17 cellular contexts compared by ENCODE assay signal in the genomic region with DNA sequence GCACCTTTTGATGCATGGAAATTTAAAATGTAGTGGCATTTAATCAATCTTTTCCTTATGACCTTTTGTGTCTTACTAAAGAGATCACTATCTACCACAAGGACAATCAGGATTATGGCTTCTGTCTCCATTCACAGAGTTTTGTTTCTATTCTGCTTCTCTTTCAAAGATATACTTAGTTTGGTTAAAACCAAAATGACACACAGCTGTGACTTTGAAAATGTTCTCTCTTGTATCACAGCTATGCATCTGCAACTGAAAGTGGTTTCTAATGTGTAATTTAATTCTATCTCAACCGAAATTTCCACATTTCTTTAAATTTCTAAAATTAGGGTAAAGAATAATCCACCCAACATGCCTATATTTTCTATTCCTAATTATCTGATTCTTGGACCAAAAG. TPM values are rescaled to one million over a fixed set of nuclear protein-coding genes. Genes with fewer than 3 reads are reported as not detected.
DNase-seq lines count a peak whose midpoint lies in the region; ATAC-seq and TF ChIP-seq lines count a peak whose summit lies in the region.
"Had no signal": no experiment of that assay in that cellular context is flagged by ENCODE, and none has a peak within 500 bp of the region (broad histone marks: within the 10 kb centered on the region; RNA-seq: fewer than 3 reads in every experiment).

No MANE protein-coding gene starts in this region.

- H3K27ac Mint-ChIP-seq in MCF 10A (ENCODE audit: low read depth, unreplicated experiment) (peak overlapping the region; percentile 36), GM23338 (peak overlapping the region; percentile 22; the same call in 1 of the 2 replicates)
- H3K27ac Mint-ChIP-seq in activated CD8-positive, alpha-beta memory T cell treated with anti-CD3 and anti-CD28 coated beads, Interleukin-2, amount 10 ng/mL, durations not matched to agents 7 days and 5 days: no peak overlapping the region
- peak overlapping the region in 1 of 2 donors; percentile 61 for H3K27ac Mint-ChIP-seq in effector memory CD8-positive, alpha-beta T cell
- H3K27ac Mint-ChIP-seq: activated CD8-positive, alpha-beta T cell treated with anti-CD3 and anti-CD28 coated beads for 36 hours; immature natural killer cell; natural killer cell had no signal

- intact Hi-C loops in MCF 10A (cut with micrococcal nuclease): no loop called here
- intact Hi-C loops in breast epithelium (cut with DNase I; ENCODE audit: low total_unique reads): loop anchor here (10.0 kb wide), 1 partner anchor 1564 kb away; no protein-coding TSS in a partner anchor

- TF ChIP-seq POLR2A in breast epithelium (IDR thresholded peaks at IDR 0.05): no peak

- no peaks in the 10 kb centered on the region for H3K27me3 ChIP-seq in breast epithelium
- H3K27me3 ChIP-seq in GM23338 (ENCODE audit: insufficient read depth): no peaks in the 10 kb centered on the region

- POLR2A ChIA-PET in MCF 10A (lab: Yijun Ruan, JAX): no interaction called here

- H3K36me3 Mint-ChIP-seq in MCF 10A (ENCODE audit: insufficient read depth, unreplicated experiment) (peaks cover 40% of the 10 kb centered on the region), GM23338 (ENCODE audit: low read depth) (peaks cover 73% of the 10 kb centered on the region)
- H3K36me3 Mint-ChIP-seq in activated CD8-positive, alpha-beta memory T cell treated with anti-CD3 and anti-CD28 coated beads, Interleukin-2, amount 10 ng/mL, durations not matched to agents 7 days and 5 days: peaks cover 57% of the 10 kb centered on the region
- peaks cover 38% of the 10 kb centered on the region for H3K36me3 Mint-ChIP-seq in effector memory CD8-positive, alpha-beta T cell (ENCODE audit: insufficient read depth)

- H3K4me1 ChIP-seq in breast epithelium (no peaks in the 10 kb centered on the region), GM23338 (ENCODE audit: insufficient read depth) (peaks cover 2% of the 10 kb centered on the region; the same call in 1 of the 2 replicates)

- no peak for DNase-seq in MCF 10A (ENCODE audit: unreplicated experiment)
- no peak for DNase-seq in breast epithelium (ENCODE audit: low spot score in 2 of 2)
- DNase-seq in GM23338 (ENCODE audit: low spot score): no peak
- DNase-seq in activated CD8-positive, alpha-beta memory T cell treated with anti-CD3 and anti-CD28 coated beads, Interleukin-2, amount 10 ng/mL, durations not matched to agents 7 days and 5 days: no peak
- no peak for DNase-seq in stimulated activated CD4-positive, alpha-beta T cell treated with anti-CD3 and anti-CD28 coated beads, Interleukin-4, amount 100 ng/mL, for 1 hour
- no peak for DNase-seq in effector memory CD8-positive, alpha-beta T cell
- no peak for DNase-seq in NAMALWA (ENCODE audit: low spot score)
- DNase-seq: activated CD8-positive, alpha-beta T cell treated with anti-CD3 and anti-CD28 coated beads for 36 hours; aorta; immature natural killer cell; natural killer cell; NCI-H2081 treated with DMSO at 0.1 percent for 48 hours; NCI-H526 treated with DMSO at 0.1 percent for 48 hours; stimulated activated CD4-positive, alpha-beta T cell treated with anti-CD3 and anti-CD28 coated beads, Interleukin-15, amount 100 ng/mL, for 24 hours had no signal

- H3F3A ChIP-seq in GM23338 (replicated peaks; ENCODE audit: low read depth): no peaks in the 10 kb centered on the region

- H3K27ac ChIP-seq in breast epithelium (no peak overlapping the region), GM23338 (ENCODE audit: low read depth) (no peak overlapping the region)
- H3K27ac ChIP-seq: 22Rv1, C4-2B had no signal

- H3K4me1 Mint-ChIP-seq in MCF 10A (ENCODE audit: insufficient read depth, unreplicated experiment): no peaks in the 10 kb centered on the region
- H3K4me1 Mint-ChIP-seq in GM23338: peaks cover 5% of the 10 kb centered on the region; the same call in 2 of the 3 replicates
- no peaks in the 10 kb centered on the region for H3K4me1 Mint-ChIP-seq in activated CD8-positive, alpha-beta memory T cell treated with anti-CD3 and anti-CD28 coated beads, Interleukin-2, amount 10 ng/mL, durations not matched to agents 7 days and 5 days
- no peaks in the 10 kb centered on the region for H3K4me1 Mint-ChIP-seq in effector memory CD8-positive, alpha-beta T cell (ENCODE audit: low read depth in 2 of 2)
- H3K4me1 Mint-ChIP-seq: immature natural killer cell, natural killer cell had no signal

- H3K9me3 Mint-ChIP-seq in MCF 10A (ENCODE audit: unreplicated experiment): peaks cover 6% of the 10 kb centered on the region
- no peaks in the 10 kb centered on the region for H3K9me3 Mint-ChIP-seq in GM23338
- peaks cover 9% of the 10 kb centered on the region for H3K9me3 Mint-ChIP-seq in activated CD8-positive, alpha-beta memory T cell treated with anti-CD3 and anti-CD28 coated beads, Interleukin-2, amount 10 ng/mL, durations not matched to agents 7 days and 5 days (ENCODE audit: low read depth)
- H3K9me3 Mint-ChIP-seq in effector memory CD8-positive, alpha-beta T cell: no peaks in the 10 kb centered on the region
- H3K9me3 Mint-ChIP-seq: activated CD8-positive, alpha-beta T cell treated with anti-CD3 and anti-CD28 coated beads for 36 hours; immature natural killer cell; natural killer cell had no signal

- CTCF ChIA-PET in MCF 10A (lab: Yijun Ruan, JAX): interaction anchor here (0.6 kb wide), 1 partner anchor 19 kb away, joined by 3 read pairs; no protein-coding TSS in a partner anchor
- CTCF ChIA-PET in activated CD8-positive, alpha-beta memory T cell treated with anti-CD3 and anti-CD28 coated beads, Interleukin-2, amount 10 ng/mL, durations not matched to agents 7 days and 5 days (lab: Charles Lee): no interaction called here

- no TSS peak for BruUV-seq in MCF 10A (replicated peaks; lab: Mats Ljungman, UMichigan)

- H2AFZ ChIP-seq in GM23338: no peak overlapping the region

- no peaks in the 10 kb centered on the region for H3K79me2 ChIP-seq in GM23338 (replicated peaks; ENCODE audit: insufficient read depth)

- TF ChIP-seq CTCF in MCF 10A (IDR thresholded peaks at IDR 0.05; ENCODE audit: unreplicated experiment) (no peak), breast epithelium (IDR thresholded peaks at IDR 0.05) (no peak), GM23338 (conservative IDR thresholded peaks at IDR 0.05; ENCODE audit: low read depth in 2 of 2) (no peak)

- no peak overlapping the region for H3K4me3 Mint-ChIP-seq in MCF 10A (ENCODE audit: unreplicated experiment)
- H3K4me3 Mint-ChIP-seq in GM23338: no peak overlapping the region
- H3K4me3 Mint-ChIP-seq in activated CD8-positive, alpha-beta memory T cell treated with anti-CD3 and anti-CD28 coated beads, Interleukin-2, amount 10 ng/mL, durations not matched to agents 7 days and 5 days: no peak overlapping the region
- H3K4me3 Mint-ChIP-seq in effector memory CD8-positive, alpha-beta T cell: no peak overlapping the region
- H3K4me3 Mint-ChIP-seq: activated CD8-positive, alpha-beta T cell treated with anti-CD3 and anti-CD28 coated beads for 36 hours; immature natural killer cell; natural killer cell had no signal

- no peaks in the 10 kb centered on the region for H3K27me3 Mint-ChIP-seq in MCF 10A (ENCODE audit: insufficient read depth, unreplicated experiment)
- H3K27me3 Mint-ChIP-seq in GM23338 (ENCODE audit: insufficient read depth, low read depth, poor library complexity): no peaks in the 10 kb centered on the region
- no peaks in the 10 kb centered on the region for H3K27me3 Mint-ChIP-seq in activated CD8-positive, alpha-beta memory T cell treated with anti-CD3 and anti-CD28 coated beads, Interleukin-2, amount 10 ng/mL, durations not matched to agents 7 days and 5 days
- H3K27me3 Mint-ChIP-seq in effector memory CD8-positive, alpha-beta T cell: no peaks in the 10 kb centered on the region
- H3K27me3 Mint-ChIP-seq: activated CD8-positive, alpha-beta T cell treated with anti-CD3 and anti-CD28 coated beads for 36 hours had no signal

- H4K20me1 ChIP-seq in GM23338 (replicated peaks; ENCODE audit: insufficient read depth): no peaks in the 10 kb centered on the region

- H3K9me3 ChIP-seq in breast epithelium: no peaks in the 10 kb centered on the region

- H3K36me3 ChIP-seq in breast epithelium (peaks cover 3% of the 10 kb centered on the region), GM23338 (ENCODE audit: insufficient read depth) (peaks cover 30% of the 10 kb centered on the region; the same call in 1 of the 2 replicates)

- ATAC-seq in GM23338: no peak
- peak; percentile 75 for ATAC-seq in HG03159 (IDR thresholded peaks at IDR 0.05; ENCODE audit: unreplicated experiment)
- ATAC-seq in activated CD8-positive, alpha-beta memory T cell treated with anti-CD3 and anti-CD28 coated beads, Interleukin-2, amount 10 ng/mL, durations not matched to agents 7 days and 5 days: no peak
- ATAC-seq in effector memory CD8-positive, alpha-beta T cell (replicated peaks): no peak
- ATAC-seq: activated CD8-positive, alpha-beta T cell treated with anti-CD3 and anti-CD28 coated beads for 36 hours; natural killer cell had no signal

- H3K4me3 ChIP-seq in breast epithelium (no peak overlapping the region), GM23338 (no peak overlapping the region)

- H3K4me2 ChIP-seq in GM23338: no peak overlapping the region

- H3K9me2 ChIP-seq in GM23338 (ENCODE audit: insufficient read depth): no peaks in the 10 kb centered on the region

TF ChIP-seq in GM23338, 12 proteins besides CTCF, POLR2A, EP300 and RAD21 (continues in another document):
- no peak for TF ChIP-seq NANOG (IDR thresholded peaks at IDR 0.05; ENCODE audit: borderline replicate concordance)
- no peak for TF ChIP-seq POLR2AphosphoS5 (IDR thresholded peaks at IDR 0.05; ENCODE audit: low read depth)
- TF ChIP-seq EZH2 (IDR thresholded peaks at IDR 0.05; ENCODE audit: low read depth, unreplicated experiment): no peak

RNA-seq across cellular contexts. Expression of a gene that starts 27.7 kb away (rescaled TPM):
- 21.9 TPM in 2 replicates for total RNA-seq in MCF 10A (2022)
- total RNA-seq in breast epithelium: 10 to 100 TPM; 14.7 to 36.4 (median 22.6) TPM
- total RNA-seq in GM23338 (2014; rRNA removed; shearing (Covaris generic)): 87.6 and 89.5 TPM in 2 replicates
- polyA plus RNA-seq in GM23338 (2016; fragmentation: Nextera tagmentation; extraction: Ambion mirVana): 118 and 146 TPM in 2 replicates
- 10 to 100 TPM; 31.3 to 37.7 TPM for total RNA-seq in activated CD8-positive, alpha-beta memory T cell treated with anti-CD3 and anti-CD28 coated beads, Interleukin-2, amount 10 ng/mL, durations not matched to agents 7 days and 5 days
